Comparison of ENCODE assay signal across 1 cellular context in the genomic region with DNA sequence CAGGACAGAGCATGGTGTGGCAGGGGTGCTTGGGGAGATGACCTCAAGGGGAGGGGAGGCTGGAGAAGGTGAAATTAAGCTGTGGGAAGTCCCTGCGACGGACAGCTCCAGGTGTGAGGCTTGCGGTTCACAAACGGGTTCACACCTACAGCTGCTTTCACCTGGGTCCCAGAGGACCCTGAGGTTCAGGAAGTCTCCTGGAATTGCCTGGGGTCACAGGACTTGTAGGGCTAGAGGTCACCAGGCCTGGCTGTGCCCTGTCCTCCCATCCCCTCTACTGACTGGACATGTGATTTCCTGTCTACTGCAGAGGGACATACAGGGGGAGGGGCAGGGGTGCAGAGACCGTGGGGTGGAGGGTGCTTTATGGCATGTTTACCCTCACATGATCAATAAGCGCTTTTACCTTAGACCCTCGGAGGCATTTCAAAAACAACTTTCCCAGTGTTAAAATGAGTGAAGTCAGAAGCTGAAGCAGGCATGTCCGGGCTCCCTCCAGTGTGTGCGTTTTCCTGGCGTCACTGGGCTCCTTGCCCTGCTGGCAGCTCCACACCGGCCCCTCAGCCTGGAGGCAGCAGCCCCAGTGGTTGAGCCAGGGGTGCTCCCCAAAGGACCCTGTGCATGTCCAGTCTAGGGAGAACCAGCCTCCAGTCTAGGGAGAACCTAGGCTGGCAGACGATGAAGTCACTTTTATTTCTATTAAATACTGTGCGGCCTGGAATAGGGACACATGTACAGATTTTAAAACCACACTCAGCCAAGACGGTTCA.
A peak's percentile ranks its signal among the peaks of the same experiment; 100 is the strongest.
TF ChIP-seq lines count a peak whose summit lies in the region.

No MANE protein-coding gene starts in this region.

TF ChIP-seq in HepG2, 621 proteins besides CTCF, POLR2A, EP300 and RAD21 (continued from another document and continues in another):
- TF ChIP-seq ZNF18 (CRISPR knock-in tag; IDR thresholded peaks at IDR 0.05; ENCODE audit: insufficient replicate concordance) = peak; percentile 98
- TF ChIP-seq HDAC1 (CRISPR knock-in tag; IDR thresholded peaks at IDR 0.05) = peak; percentile 76
- TF ChIP-seq BCL3 (CRISPR knock-in tag; IDR thresholded peaks at IDR 0.05) = no peak
- no peak for TF ChIP-seq HNRNPH1 (optimal IDR thresholded peaks at IDR 0.05; ENCODE audit: low read depth, low read length)
- no peak for TF ChIP-seq SATB2 (CRISPR knock-in tag; IDR thresholded peaks at IDR 0.05)
- TF ChIP-seq ZNF224 (CRISPR knock-in tag; IDR thresholded peaks at IDR 0.05) = no peak
- TF ChIP-seq RBFOX2 (IDR thresholded peaks at IDR 0.05; ENCODE audit: low read depth, low read length) = 0 out of 2 replicates have a peak, but pooled peaks have one; percentile 21
- no peak for TF ChIP-seq MAFG (CRISPR knock-in tag; IDR thresholded peaks at IDR 0.05)
- TF ChIP-seq SIN3B (IDR thresholded peaks at IDR 0.05; ENCODE audit: low read length) = no peak
- TF ChIP-seq ELF1 (CRISPR knock-in tag; IDR thresholded peaks at IDR 0.05) = peak; percentile 37
- peak; percentile 73; the same call in 1 of the 2 replicates for TF ChIP-seq ZNF614 (CRISPR knock-in tag; IDR thresholded peaks at IDR 0.05; ENCODE audit: borderline replicate concordance)
- TF ChIP-seq, protein P1, sequence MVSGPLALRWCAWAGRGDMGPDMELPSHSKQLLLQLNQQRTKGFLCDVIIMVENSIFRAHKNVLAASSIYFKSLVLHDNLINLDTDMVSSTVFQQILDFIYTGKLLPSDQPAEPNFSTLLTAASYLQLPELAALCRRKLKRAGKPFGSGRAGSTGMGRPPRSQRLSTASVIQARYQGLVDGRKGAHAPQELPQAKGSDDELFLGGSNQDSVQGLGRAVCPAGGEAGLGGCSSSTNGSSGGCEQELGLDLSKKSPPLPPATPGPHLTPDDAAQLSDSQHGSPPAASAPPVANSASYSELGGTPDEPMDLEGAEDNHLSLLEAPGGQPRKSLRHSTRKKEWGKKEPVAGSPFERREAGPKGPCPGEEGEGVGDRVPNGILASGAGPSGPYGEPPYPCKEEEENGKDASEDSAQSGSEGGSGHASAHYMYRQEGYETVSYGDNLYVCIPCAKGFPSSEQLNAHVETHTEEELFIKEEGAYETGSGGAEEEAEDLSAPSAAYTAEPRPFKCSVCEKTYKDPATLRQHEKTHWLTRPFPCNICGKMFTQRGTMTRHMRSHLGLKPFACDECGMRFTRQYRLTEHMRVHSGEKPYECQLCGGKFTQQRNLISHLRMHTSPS (CRISPR knock-in tag; IDR thresholded peaks at IDR 0.05; ENCODE audit: low read depth) = no peak
- no peak for TF ChIP-seq GABPA (IDR thresholded peaks at IDR 0.05; ENCODE audit: low read depth, low read length)
- TF ChIP-seq GABPA (CRISPR knock-in tag; IDR thresholded peaks at IDR 0.05; ENCODE audit: low read depth) = peak; percentile 66
- TF ChIP-seq, protein P2, sequence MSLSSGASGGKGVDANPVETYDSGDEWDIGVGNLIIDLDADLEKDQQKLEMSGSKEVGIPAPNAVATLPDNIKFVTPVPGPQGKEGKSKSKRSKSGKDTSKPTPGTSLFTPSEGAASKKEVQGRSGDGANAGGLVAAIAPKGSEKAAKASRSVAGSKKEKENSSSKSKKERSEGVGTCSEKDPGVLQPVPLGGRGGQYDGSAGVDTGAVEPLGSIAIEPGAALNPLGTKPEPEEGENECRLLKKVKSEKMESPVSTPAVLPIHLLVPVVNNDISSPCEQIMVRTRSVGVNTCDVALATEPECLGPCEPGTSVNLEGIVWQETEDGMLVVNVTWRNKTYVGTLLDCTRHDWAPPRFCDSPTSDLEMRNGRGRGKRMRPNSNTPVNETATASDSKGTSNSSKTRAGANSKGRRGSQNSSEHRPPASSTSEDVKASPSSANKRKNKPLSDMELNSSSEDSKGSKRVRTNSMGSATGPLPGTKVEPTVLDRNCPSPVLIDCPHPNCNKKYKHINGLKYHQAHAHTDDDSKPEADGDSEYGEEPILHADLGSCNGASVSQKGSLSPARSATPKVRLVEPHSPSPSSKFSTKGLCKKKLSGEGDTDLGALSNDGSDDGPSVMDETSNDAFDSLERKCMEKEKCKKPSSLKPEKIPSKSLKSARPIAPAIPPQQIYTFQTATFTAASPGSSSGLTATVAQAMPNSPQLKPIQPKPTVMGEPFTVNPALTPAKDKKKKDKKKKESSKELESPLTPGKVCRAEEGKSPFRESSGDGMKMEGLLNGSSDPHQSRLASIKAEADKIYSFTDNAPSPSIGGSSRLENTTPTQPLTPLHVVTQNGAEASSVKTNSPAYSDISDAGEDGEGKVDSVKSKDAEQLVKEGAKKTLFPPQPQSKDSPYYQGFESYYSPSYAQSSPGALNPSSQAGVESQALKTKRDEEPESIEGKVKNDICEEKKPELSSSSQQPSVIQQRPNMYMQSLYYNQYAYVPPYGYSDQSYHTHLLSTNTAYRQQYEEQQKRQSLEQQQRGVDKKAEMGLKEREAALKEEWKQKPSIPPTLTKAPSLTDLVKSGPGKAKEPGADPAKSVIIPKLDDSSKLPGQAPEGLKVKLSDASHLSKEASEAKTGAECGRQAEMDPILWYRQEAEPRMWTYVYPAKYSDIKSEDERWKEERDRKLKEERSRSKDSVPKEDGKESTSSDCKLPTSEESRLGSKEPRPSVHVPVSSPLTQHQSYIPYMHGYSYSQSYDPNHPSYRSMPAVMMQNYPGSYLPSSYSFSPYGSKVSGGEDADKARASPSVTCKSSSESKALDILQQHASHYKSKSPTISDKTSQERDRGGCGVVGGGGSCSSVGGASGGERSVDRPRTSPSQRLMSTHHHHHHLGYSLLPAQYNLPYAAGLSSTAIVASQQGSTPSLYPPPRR (CRISPR knock-in tag; IDR thresholded peaks at IDR 0.05; ENCODE audit: borderline replicate concordance) = peak; percentile 71; the same call in 1 of the 2 replicates
- TF ChIP-seq ZNF644 (CRISPR knock-in tag; IDR thresholded peaks at IDR 0.05; ENCODE audit: low read depth) = no peak
- no peak for TF ChIP-seq NFIB (CRISPR knock-in tag; IDR thresholded peaks at IDR 0.05; ENCODE audit: borderline replicate concordance)
- TF ChIP-seq, protein P3, sequence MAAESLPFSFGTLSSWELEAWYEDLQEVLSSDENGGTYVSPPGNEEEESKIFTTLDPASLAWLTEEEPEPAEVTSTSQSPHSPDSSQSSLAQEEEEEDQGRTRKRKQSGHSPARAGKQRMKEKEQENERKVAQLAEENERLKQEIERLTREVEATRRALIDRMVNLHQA (CRISPR knock-in tag; IDR thresholded peaks at IDR 0.05) = no peak
- TF ChIP-seq, protein P4, sequence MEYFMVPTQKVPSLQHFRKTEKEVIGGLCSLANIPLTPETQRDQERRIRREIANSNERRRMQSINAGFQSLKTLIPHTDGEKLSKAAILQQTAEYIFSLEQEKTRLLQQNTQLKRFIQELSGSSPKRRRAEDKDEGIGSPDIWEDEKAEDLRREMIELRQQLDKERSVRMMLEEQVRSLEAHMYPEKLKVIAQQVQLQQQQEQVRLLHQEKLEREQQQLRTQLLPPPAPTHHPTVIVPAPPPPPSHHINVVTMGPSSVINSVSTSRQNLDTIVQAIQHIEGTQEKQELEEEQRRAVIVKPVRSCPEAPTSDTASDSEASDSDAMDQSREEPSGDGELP (IDR thresholded peaks at IDR 0.05; ENCODE audit: borderline replicate concordance, low read depth) = peak; percentile 51; the same call in 1 of the 2 replicates
- TF ChIP-seq ZFP36L2 (CRISPR knock-in tag; IDR thresholded peaks at IDR 0.05) = no peak
- TF ChIP-seq ZC3H4 (CRISPR knock-in tag; IDR thresholded peaks at IDR 0.05; ENCODE audit: borderline replicate concordance) = no peak
- peak; percentile 72 for TF ChIP-seq SP5 (CRISPR knock-in tag; IDR thresholded peaks at IDR 0.05; ENCODE audit: borderline replicate concordance, low read depth)
- no peak for TF ChIP-seq CREB1 (IDR thresholded peaks at IDR 0.05)
- TF ChIP-seq CREB1 (CRISPR knock-in tag; IDR thresholded peaks at IDR 0.05) = no peak
- peak; percentile 29; the same call in 1 of the 2 replicates for TF ChIP-seq ZFY (CRISPR knock-in tag; IDR thresholded peaks at IDR 0.05)
- TF ChIP-seq ZFX (CRISPR knock-in tag; IDR thresholded peaks at IDR 0.05; ENCODE audit: low read depth) = peak; percentile 49; the same call in 1 of the 2 replicates
- TF ChIP-seq RXRB (CRISPR knock-in tag; IDR thresholded peaks at IDR 0.05; ENCODE audit: borderline replicate concordance) = peak; percentile 94
- TF ChIP-seq, protein P5, sequence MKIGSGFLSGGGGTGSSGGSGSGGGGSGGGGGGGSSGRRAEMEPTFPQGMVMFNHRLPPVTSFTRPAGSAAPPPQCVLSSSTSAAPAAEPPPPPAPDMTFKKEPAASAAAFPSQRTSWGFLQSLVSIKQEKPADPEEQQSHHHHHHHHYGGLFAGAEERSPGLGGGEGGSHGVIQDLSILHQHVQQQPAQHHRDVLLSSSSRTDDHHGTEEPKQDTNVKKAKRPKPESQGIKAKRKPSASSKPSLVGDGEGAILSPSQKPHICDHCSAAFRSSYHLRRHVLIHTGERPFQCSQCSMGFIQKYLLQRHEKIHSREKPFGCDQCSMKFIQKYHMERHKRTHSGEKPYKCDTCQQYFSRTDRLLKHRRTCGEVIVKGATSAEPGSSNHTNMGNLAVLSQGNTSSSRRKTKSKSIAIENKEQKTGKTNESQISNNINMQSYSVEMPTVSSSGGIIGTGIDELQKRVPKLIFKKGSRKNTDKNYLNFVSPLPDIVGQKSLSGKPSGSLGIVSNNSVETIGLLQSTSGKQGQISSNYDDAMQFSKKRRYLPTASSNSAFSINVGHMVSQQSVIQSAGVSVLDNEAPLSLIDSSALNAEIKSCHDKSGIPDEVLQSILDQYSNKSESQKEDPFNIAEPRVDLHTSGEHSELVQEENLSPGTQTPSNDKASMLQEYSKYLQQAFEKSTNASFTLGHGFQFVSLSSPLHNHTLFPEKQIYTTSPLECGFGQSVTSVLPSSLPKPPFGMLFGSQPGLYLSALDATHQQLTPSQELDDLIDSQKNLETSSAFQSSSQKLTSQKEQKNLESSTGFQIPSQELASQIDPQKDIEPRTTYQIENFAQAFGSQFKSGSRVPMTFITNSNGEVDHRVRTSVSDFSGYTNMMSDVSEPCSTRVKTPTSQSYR (CRISPR knock-in tag; IDR thresholded peaks at IDR 0.05; ENCODE audit: borderline replicate concordance) = peak; percentile 93
- peak; percentile 53; the same call in 1 of the 2 replicates for TF ChIP-seq BCL6 (CRISPR knock-in tag; IDR thresholded peaks at IDR 0.05)
- TF ChIP-seq, protein P6, sequence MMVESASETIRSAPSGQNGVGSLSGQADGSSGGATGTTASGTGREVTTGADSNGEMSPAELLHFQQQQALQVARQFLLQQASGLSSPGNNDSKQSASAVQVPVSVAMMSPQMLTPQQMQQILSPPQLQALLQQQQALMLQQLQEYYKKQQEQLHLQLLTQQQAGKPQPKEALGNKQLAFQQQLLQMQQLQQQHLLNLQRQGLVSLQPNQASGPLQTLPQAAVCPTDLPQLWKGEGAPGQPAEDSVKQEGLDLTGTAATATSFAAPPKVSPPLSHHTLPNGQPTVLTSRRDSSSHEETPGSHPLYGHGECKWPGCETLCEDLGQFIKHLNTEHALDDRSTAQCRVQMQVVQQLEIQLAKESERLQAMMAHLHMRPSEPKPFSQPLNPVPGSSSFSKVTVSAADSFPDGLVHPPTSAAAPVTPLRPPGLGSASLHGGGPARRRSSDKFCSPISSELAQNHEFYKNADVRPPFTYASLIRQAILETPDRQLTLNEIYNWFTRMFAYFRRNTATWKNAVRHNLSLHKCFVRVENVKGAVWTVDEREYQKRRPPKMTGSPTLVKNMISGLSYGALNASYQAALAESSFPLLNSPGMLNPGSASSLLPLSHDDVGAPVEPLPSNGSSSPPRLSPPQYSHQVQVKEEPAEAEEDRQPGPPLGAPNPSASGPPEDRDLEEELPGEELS (CRISPR knock-in tag; IDR thresholded peaks at IDR 0.05) = 0 out of 2 replicates have a peak, but pooled peaks have one; percentile 21
- TF ChIP-seq ZNF317 (CRISPR knock-in tag; IDR thresholded peaks at IDR 0.05) = no peak
- no peak for TF ChIP-seq ZSCAN29 (CRISPR knock-in tag; conservative IDR thresholded peaks at IDR 0.05)
- peak; percentile 41; the same call in 1 of the 2 replicates for TF ChIP-seq ZFP82 (CRISPR knock-in tag; IDR thresholded peaks at IDR 0.05; ENCODE audit: borderline replicate concordance)
- TF ChIP-seq ZNF451 (CRISPR knock-in tag; IDR thresholded peaks at IDR 0.05) = no peak
- peak; percentile 74; the same call in 1 of the 2 replicates for TF ChIP-seq NCOA2 (CRISPR knock-in tag; IDR thresholded peaks at IDR 0.05)
- peak; percentile 46; the same call in 1 of the 2 replicates for TF ChIP-seq HOMEZ (CRISPR knock-in tag; IDR thresholded peaks at IDR 0.05; ENCODE audit: low read depth)
- no peak for TF ChIP-seq GPN1 (CRISPR knock-in tag; IDR thresholded peaks at IDR 0.05; ENCODE audit: borderline replicate concordance)
- no peak for TF ChIP-seq POLR2AphosphoS2 (IDR thresholded peaks at IDR 0.05; ENCODE audit: low read depth, low read length)
- TF ChIP-seq ZNF816 (CRISPR knock-in tag; IDR thresholded peaks at IDR 0.05; ENCODE audit: borderline replicate concordance) = 0 out of 2 replicates have a peak, but pooled peaks have one; percentile 27
